Comparison of ENCODE assay signal across 1 cellular context in genomic region chr2:216777637-216778273, GRCh38.
TF ChIP-seq lines count a peak whose summit lies in the region.

No MANE protein-coding gene starts in this region.

TF ChIP-seq in K562, 482 proteins besides CTCF, POLR2A, EP300 and RAD21 (continued from another document and continues in another):
- no peak for TF ChIP-seq RERE (CRISPR knock-in tag; IDR thresholded peaks at IDR 0.05; ENCODE audit: borderline replicate concordance)
- TF ChIP-seq NFXL1 (CRISPR knock-in tag; IDR thresholded peaks at IDR 0.05): no peak
- no peak for TF ChIP-seq ZSCAN29 (IDR thresholded peaks at IDR 0.05)
- no peak for TF ChIP-seq ZNF785 (CRISPR knock-in tag; IDR thresholded peaks at IDR 0.05)
- TF ChIP-seq FOXM1 (IDR thresholded peaks at IDR 0.05; ENCODE audit: low read depth): no peak
- no peak for TF ChIP-seq FOXM1 (CRISPR knock-in tag; IDR thresholded peaks at IDR 0.05; ENCODE audit: low read depth)
- TF ChIP-seq, protein P1, sequence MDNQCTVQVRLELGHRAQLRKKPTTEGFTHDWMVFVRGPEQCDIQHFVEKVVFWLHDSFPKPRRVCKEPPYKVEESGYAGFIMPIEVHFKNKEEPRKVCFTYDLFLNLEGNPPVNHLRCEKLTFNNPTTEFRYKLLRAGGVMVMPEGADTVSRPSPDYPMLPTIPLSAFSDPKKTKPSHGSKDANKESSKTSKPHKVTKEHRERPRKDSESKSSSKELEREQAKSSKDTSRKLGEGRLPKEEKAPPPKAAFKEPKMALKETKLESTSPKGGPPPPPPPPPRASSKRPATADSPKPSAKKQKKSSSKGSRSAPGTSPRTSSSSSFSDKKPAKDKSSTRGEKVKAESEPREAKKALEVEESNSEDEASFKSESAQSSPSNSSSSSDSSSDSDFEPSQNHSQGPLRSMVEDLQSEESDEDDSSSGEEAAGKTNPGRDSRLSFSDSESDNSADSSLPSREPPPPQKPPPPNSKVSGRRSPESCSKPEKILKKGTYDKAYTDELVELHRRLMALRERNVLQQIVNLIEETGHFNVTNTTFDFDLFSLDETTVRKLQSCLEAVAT (IDR thresholded peaks at IDR 0.05): peak in 1 of 2 experiments; percentile 92; a peak in 2 of 4 replicates
- TF ChIP-seq ZNF23 (CRISPR knock-in tag; IDR thresholded peaks at IDR 0.05): no peak
- TF ChIP-seq THAP12 (CRISPR knock-in tag; IDR thresholded peaks at IDR 0.05): peak; percentile 18; the same call in 1 of the 2 replicates
- TF ChIP-seq, protein P2, sequence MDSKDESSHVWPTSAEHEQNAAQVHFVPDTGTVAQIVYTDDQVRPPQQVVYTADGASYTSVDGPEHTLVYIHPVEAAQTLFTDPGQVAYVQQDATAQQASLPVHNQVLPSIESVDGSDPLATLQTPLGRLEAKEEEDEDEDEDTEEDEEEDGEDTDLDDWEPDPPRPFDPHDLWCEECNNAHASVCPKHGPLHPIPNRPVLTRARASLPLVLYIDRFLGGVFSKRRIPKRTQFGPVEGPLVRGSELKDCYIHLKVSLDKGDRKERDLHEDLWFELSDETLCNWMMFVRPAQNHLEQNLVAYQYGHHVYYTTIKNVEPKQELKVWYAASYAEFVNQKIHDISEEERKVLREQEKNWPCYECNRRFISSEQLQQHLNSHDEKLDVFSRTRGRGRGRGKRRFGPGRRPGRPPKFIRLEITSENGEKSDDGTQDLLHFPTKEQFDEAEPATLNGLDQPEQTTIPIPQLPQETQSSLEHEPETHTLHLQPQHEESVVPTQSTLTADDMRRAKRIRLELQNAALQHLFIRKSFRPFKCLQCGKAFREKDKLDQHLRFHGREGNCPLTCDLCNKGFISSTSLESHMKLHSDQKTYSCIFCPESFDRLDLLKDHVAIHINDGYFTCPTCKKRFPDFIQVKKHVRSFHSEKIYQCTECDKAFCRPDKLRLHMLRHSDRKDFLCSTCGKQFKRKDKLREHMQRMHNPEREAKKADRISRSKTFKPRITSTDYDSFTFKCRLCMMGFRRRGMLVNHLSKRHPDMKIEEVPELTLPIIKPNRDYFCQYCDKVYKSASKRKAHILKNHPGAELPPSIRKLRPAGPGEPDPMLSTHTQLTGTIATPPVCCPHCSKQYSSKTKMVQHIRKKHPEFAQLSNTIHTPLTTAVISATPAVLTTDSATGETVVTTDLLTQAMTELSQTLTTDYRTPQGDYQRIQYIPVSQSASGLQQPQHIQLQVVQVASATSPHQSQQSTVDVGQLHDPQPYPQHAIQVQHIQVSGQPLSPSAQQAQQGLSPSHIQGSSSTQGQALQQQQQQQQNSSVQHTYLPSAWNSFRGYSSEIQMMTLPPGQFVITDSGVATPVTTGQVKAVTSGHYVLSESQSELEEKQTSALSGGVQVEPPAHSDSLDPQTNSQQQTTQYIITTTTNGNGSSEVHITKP (IDR thresholded peaks at IDR 0.05; ENCODE audit: partially characterized antibody): peak; percentile 15
- no peak for TF ChIP-seq C11orf30 (IDR thresholded peaks at IDR 0.05; ENCODE audit: low read depth)
- TF ChIP-seq FOXP4 (CRISPR knock-in tag; IDR thresholded peaks at IDR 0.05; ENCODE audit: borderline replicate concordance): no peak
- TF ChIP-seq HBP1 (CRISPR knock-in tag; IDR thresholded peaks at IDR 0.05): no peak
- no peak for TF ChIP-seq PTBP1 (IDR thresholded peaks at IDR 0.05; ENCODE audit: low read depth, low read length)
- TF ChIP-seq TCF15 (CRISPR knock-in tag; IDR thresholded peaks at IDR 0.05): no peak
- TF ChIP-seq TEAD1 (CRISPR knock-in tag; IDR thresholded peaks at IDR 0.05): no peak
- no peak for TF ChIP-seq TCF7 (IDR thresholded peaks at IDR 0.05; ENCODE audit: borderline replicate concordance)
- no peak for TF ChIP-seq ZNF639 (CRISPR knock-in tag; conservative IDR thresholded peaks at IDR 0.05 in 1 of 2, IDR thresholded peaks at IDR 0.05 in 1 of 2)
- 0 out of 2 replicates have a peak, but pooled peaks have one; percentile 32 for TF ChIP-seq ATF7 (IDR thresholded peaks at IDR 0.05)
- TF ChIP-seq ZNF175 (CRISPR knock-in tag; IDR thresholded peaks at IDR 0.05; ENCODE audit: low read depth): no peak
- TF ChIP-seq BCOR (IDR thresholded peaks at IDR 0.05): no peak
- TF ChIP-seq AFF1 (IDR thresholded peaks at IDR 0.05; ENCODE audit: low read depth in 1 of 2, partially characterized antibody in 2 of 2): no peak
- no peak for TF ChIP-seq MTA3 (IDR thresholded peaks at IDR 0.05; ENCODE audit: borderline replicate concordance)
- TF ChIP-seq CBX3 (IDR thresholded peaks at IDR 0.05; ENCODE audit: borderline replicate concordance in 1 of 2, low read length in 2 of 2): peak in 1 of 2 experiments; percentile 67; a peak in 1 of 3 replicates
- TF ChIP-seq GMEB1 (CRISPR knock-in tag; IDR thresholded peaks at IDR 0.05): no peak
- TF ChIP-seq FOXK2 (conservative IDR thresholded peaks at IDR 0.05 in 1 of 2, IDR thresholded peaks at IDR 0.05 in 1 of 2; ENCODE audit: low read depth in 2 of 2): peak; percentile 84 to 89
- TF ChIP-seq MEF2D (tag; conservative IDR thresholded peaks at IDR 0.05; ENCODE audit: low read depth): no peak
